Comparison of ENCODE assay signal across 8 cellular contexts in genomic region chr7:155003215-155003999, GRCh38. TPM values are rescaled to one million over a fixed set of nuclear protein-coding genes. Genes with fewer than 3 reads are reported as not detected.
DNase-seq lines count a peak whose midpoint lies in the region; ATAC-seq, FAIRE-seq and TF ChIP-seq lines count a peak whose summit lies in the region.

No MANE protein-coding gene starts in this region.

- FAIRE-seq in RCC 7860 (lab: Jason Lieb, UNC) = no peak

- no peak for TF ChIP-seq CTCF in neural crest cell (conservative IDR thresholded peaks at IDR 0.05)

- H3K27ac ChIP-seq in HUES64 (ENCODE audit: low read depth, low read length) = peak overlapping the region; percentile 98

- H3K9me3 Mint-ChIP-seq in neural crest cell = no peaks in the 10 kb centered on the region
- H3K9me3 Mint-ChIP-seq in stimulated activated naive CD8-positive, alpha-beta T cell treated with anti-CD3 and anti-CD28 coated beads, Interleukin-15, amount 100 ng/mL, for 72 hours = no peaks in the 10 kb centered on the region

- H3K36me3 ChIP-seq in HUES64 (ENCODE audit: insufficient read depth, low read length) = peaks cover 10% of the 10 kb centered on the region

- no peaks in the 10 kb centered on the region for H3K27me3 ChIP-seq in HUES64 (ENCODE audit: insufficient read depth, low read length)

- H3K4me1 ChIP-seq in HUES64 (ENCODE audit: insufficient read depth, low read length) = no peaks in the 10 kb centered on the region; the same call in 1 of the 2 replicates

- peaks cover 23% of the 10 kb centered on the region for H3K4me1 Mint-ChIP-seq in neural crest cell
- peaks cover 9% of the 10 kb centered on the region for H3K4me1 Mint-ChIP-seq in stimulated activated naive CD8-positive, alpha-beta T cell treated with anti-CD3 and anti-CD28 coated beads, Interleukin-15, amount 100 ng/mL, for 72 hours

- H3K4me3 ChIP-seq in HUES64 (ENCODE audit: low read length) = peak overlapping the region; percentile 98

- DNase-seq in DMS53 (lab: John Stamatoyannopoulos, UW) (peak; percentile 94), RCC 7860 (ENCODE audit: low spot score) (peak; percentile 71), fibroblast of the conjunctiva (ENCODE audit: low read depth) (peak; percentile 56), neural crest cell (ENCODE audit: low read depth, low spot score) (peak; percentile 65)
- DNase-seq in activated effector memory CD4-positive, alpha-beta T cell treated with anti-CD3 and anti-CD28 coated beads, Interleukin-2, amount 50 U/mL, for 16 hours = peak; percentile 94
- peak; percentile 82 to 84 for DNase-seq in stimulated activated naive CD8-positive, alpha-beta T cell treated with anti-CD3 and anti-CD28 coated beads, Interleukin-15, amount 100 ng/mL, for 72 hours

- H3K27ac Mint-ChIP-seq in neural crest cell (ENCODE audit: unreplicated experiment) = peak overlapping the region; percentile 97
- H3K27ac Mint-ChIP-seq in stimulated activated naive CD8-positive, alpha-beta T cell treated with anti-CD3 and anti-CD28 coated beads, Interleukin-15, amount 100 ng/mL, for 72 hours = peak overlapping the region; percentile 92 to 98

- no peaks in the 10 kb centered on the region for H3K27me3 Mint-ChIP-seq in neural crest cell (ENCODE audit: low read depth)
- no peaks in the 10 kb centered on the region for H3K27me3 Mint-ChIP-seq in stimulated activated naive CD8-positive, alpha-beta T cell treated with anti-CD3 and anti-CD28 coated beads, Interleukin-15, amount 100 ng/mL, for 72 hours

- WGBS in HUES64 = under 1% methylated on average over 89 of the region's 89 CpGs

- no peaks in the 10 kb centered on the region for H3K9me3 ChIP-seq in HUES64 (ENCODE audit: insufficient read depth, low read depth, low read length)

- peaks cover 4% of the 10 kb centered on the region for H3K36me3 Mint-ChIP-seq in neural crest cell (ENCODE audit: low read depth)

- H3K9ac ChIP-seq in HUES64 (ENCODE audit: low read depth, low read length) = peak overlapping the region; percentile 99

- peak overlapping the region; percentile 99 for H3K4me3 Mint-ChIP-seq in neural crest cell
- H3K4me3 Mint-ChIP-seq in stimulated activated naive CD8-positive, alpha-beta T cell treated with anti-CD3 and anti-CD28 coated beads, Interleukin-15, amount 100 ng/mL, for 72 hours = peak overlapping the region; percentile 89

- ATAC-seq in GM21423 (IDR thresholded peaks at IDR 0.05; ENCODE audit: unreplicated experiment) = peak; percentile 66
- ATAC-seq in stimulated activated naive CD8-positive, alpha-beta T cell treated with anti-CD3 and anti-CD28 coated beads, Interleukin-15, amount 100 ng/mL, for 72 hours = peak; percentile 81

RNA-seq across cellular contexts. Expression of gene PAXIP1, which starts 0.5 kb away (rescaled TPM):
- 30.4 TPM for polyA plus RNA-seq in HUES64 (2013, experiment 1 of 2)
- 28.5 TPM for polyA plus RNA-seq in HUES64 (2013, experiment 2 of 2)
- 31.1 and 32.1 TPM in 2 replicates for total RNA-seq in neural crest cell

Comparison
In these comparisons a context has a peak if more than half of its experiments do, and no peak if none do; other contexts are left out.
1. Peak in every context shown above with its lines: DNase-seq, ATAC-seq, H3K4me3 ChIP-seq and H3K27ac ChIP-seq.